In the genomic region with DNA sequence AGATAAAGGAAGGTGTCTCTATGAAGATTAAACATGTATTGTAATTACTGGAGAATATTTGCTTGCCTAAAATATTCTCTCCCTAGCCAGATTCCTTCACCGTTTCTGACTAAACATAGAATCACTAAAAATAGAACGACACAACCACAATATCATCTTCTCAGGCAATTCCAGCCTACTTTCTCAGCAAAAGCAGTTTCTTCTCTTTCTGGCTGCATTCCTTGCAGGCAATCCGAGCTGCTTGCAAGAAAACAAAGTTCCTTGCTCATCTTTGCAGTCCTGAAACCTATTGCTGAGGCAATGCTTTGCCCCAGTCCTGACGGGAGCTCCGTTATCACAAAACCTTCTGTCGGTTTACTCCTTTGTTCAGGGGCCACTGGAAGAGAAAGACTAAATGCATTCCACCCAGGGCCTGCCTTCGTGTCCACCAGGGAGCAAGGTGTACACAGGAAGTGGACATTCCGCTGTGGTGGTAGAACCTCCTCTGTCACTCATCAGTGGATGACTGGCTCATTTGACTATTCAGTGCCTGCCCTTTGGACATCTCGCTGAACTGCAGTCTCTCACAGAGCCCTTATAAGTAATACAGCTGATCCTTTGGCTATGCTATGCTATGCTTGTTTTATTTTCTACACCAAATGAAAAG, we compare ENCODE assay signal across 15 cellular contexts.
DNase-seq lines count a peak whose midpoint lies in the region; ATAC-seq and TF ChIP-seq lines count a peak whose summit lies in the region.
"Had no signal": no experiment of that assay in that cellular context is flagged by ENCODE, and none has a peak within 500 bp of the region (broad histone marks: within the 10 kb centered on the region; RNA-seq: fewer than 3 reads in every experiment).

No MANE protein-coding gene starts in this region.

- whole genome bisulfite sequencing in SK-N-SH (ENCODE audit: low lambda C conversion rate): 60% methylated on average over 8 of the region's 9 CpGs

- H3F3A ChIP-seq in SK-N-SH (replicated peaks; ENCODE audit: insufficient read depth): peaks cover 7% of the 10 kb centered on the region

- no peaks in the 10 kb centered on the region for H3K36me3 ChIP-seq in SK-N-SH (replicated peaks in 1 of 2; ENCODE audit: control insufficient read depth in 1 of 2, insufficient read depth in 2 of 2, low read length in 1 of 2)

- no peak for TF ChIP-seq CTCF in SK-N-SH (IDR thresholded peaks at IDR 0.05)

- H3K4me2 ChIP-seq in SK-N-SH: peak overlapping the region; percentile 68

- TF ChIP-seq EP300 in SK-N-SH (IDR thresholded peaks at IDR 0.05; ENCODE audit: borderline replicate concordance in 1 of 2, low read depth in 1 of 2, low read length in 1 of 2): no peak

- H3K27ac ChIP-seq in SK-N-SH (ENCODE audit: low read depth in 2 of 2, low read length in 1 of 2): peak overlapping the region; percentile 33 to 39; a peak in 3 of 4 replicates

- no peaks in the 10 kb centered on the region for H4K20me1 ChIP-seq in SK-N-SH (ENCODE audit: insufficient read depth)

- H3K4me1 Mint-ChIP-seq in activated CD4-positive, alpha-beta T cell treated with anti-CD3 and anti-CD28 coated beads for 36 hours: no peaks in the 10 kb centered on the region
- H3K4me1 Mint-ChIP-seq: naive thymus-derived CD8-positive, alpha-beta T cell had no signal

- H3K9me2 ChIP-seq in SK-N-SH: no peaks in the 10 kb centered on the region

- no peak overlapping the region for H3K27ac Mint-ChIP-seq in activated CD4-positive, alpha-beta T cell treated with anti-CD3 and anti-CD28 coated beads for 36 hours

- intact Hi-C loops in Right ventricle myocardium superior (cut with DNase I): no loop called here
- intact Hi-C loops in activated CD4-positive, alpha-beta T cell treated with anti-CD3 and anti-CD28 coated beads for 36 hours (cut with DNase I, micrococcal nuclease): no loop called here

- H3K4me3 Mint-ChIP-seq in activated CD4-positive, alpha-beta T cell treated with anti-CD3 and anti-CD28 coated beads for 36 hours: no peak overlapping the region
- H3K4me3 Mint-ChIP-seq: naive thymus-derived CD8-positive, alpha-beta T cell had no signal

- TF ChIP-seq RAD21 in SK-N-SH (IDR thresholded peaks at IDR 0.05; ENCODE audit: low read length): no peak

- no peaks in the 10 kb centered on the region for H3K9me3 ChIP-seq in SK-N-SH

- no peaks in the 10 kb centered on the region for H3K36me3 Mint-ChIP-seq in activated CD4-positive, alpha-beta T cell treated with anti-CD3 and anti-CD28 coated beads for 36 hours (ENCODE audit: low read depth)
- H3K36me3 Mint-ChIP-seq: naive thymus-derived CD8-positive, alpha-beta T cell had no signal

- H3K9me3 Mint-ChIP-seq in activated CD4-positive, alpha-beta T cell treated with anti-CD3 and anti-CD28 coated beads for 36 hours (ENCODE audit: low read depth): no peaks in the 10 kb centered on the region

- no peak overlapping the region for H2AFZ ChIP-seq in SK-N-SH (ENCODE audit: low read depth)

- H3K27me3 ChIP-seq in SK-N-SH (ENCODE audit: insufficient read depth): no peaks in the 10 kb centered on the region
- H3K27me3 ChIP-seq: dorsolateral prefrontal cortex had no signal

- ATAC-seq in Right ventricle myocardium superior (ENCODE audit: poor library complexity): peak; percentile 89
- ATAC-seq in activated CD4-positive, alpha-beta T cell treated with anti-CD3 and anti-CD28 coated beads for 36 hours: no peak
- no peak for ATAC-seq in GM18868 (IDR thresholded peaks at IDR 0.05; ENCODE audit: unreplicated experiment)
- ATAC-seq in HG03469 (IDR thresholded peaks at IDR 0.05; ENCODE audit: unreplicated experiment): no peak
- ATAC-seq: naive thymus-derived CD8-positive, alpha-beta T cell had no signal

- CTCF ChIA-PET in SK-N-SH (lab: Yijun Ruan, JAX): no interaction called here
- CTCF ChIA-PET in activated CD4-positive, alpha-beta T cell treated with anti-CD3 and anti-CD28 coated beads for 36 hours (lab: Charles Lee): no interaction called here

- peak; percentile 66 for DNase-seq in GM03348 (ENCODE audit: low spot score)
- no peak for DNase-seq in SK-N-SH
- DNase-seq in Right ventricle myocardium superior: no peak
- peak; percentile 10 for DNase-seq in non-pigmented ciliary epithelial cell (ENCODE audit: low read depth)
- DNase-seq in mucosa of gallbladder (ENCODE audit: low spot score): no peak
- no peak for DNase-seq in activated CD4-positive, alpha-beta T cell treated with anti-CD3 and anti-CD28 coated beads for 36 hours
- DNase-seq: activated CD4-positive, alpha-beta T cell treated with anti-CD3 and anti-CD28 coated beads for 1 hour; activated effector memory CD4-positive, alpha-beta T cell treated with Interleukin-2 at 50 U/mL for 16 hours; naive thymus-derived CD8-positive, alpha-beta T cell; NCI-H345; SIG-M5; stimulated activated CD4-positive, alpha-beta T cell treated with anti-CD3 and anti-CD28 coated beads, Interleukin-4, amount 100 ng/mL, for 24 hours had no signal

- H3K9ac ChIP-seq in SK-N-SH: no peak overlapping the region

- H3K27me3 Mint-ChIP-seq in activated CD4-positive, alpha-beta T cell treated with anti-CD3 and anti-CD28 coated beads for 36 hours: no peaks in the 10 kb centered on the region

- H3K4me3 ChIP-seq in SK-N-SH (ENCODE audit: low read depth in 2 of 2, low read length in 1 of 2): no peak overlapping the region; a peak in 1 of 4 replicates

- POLR2A ChIA-PET in SK-N-SH (lab: Yijun Ruan, JAX): no interaction called here
- POLR2A ChIA-PET in activated CD4-positive, alpha-beta T cell treated with anti-CD3 and anti-CD28 coated beads for 36 hours (lab: Charles Lee): no interaction called here

- H3K79me2 ChIP-seq in SK-N-SH (ENCODE audit: insufficient read depth): no peaks in the 10 kb centered on the region

- peaks cover 0 to 3% of the 10 kb centered on the region in 2 experiments; a peak in 1 of 4 replicates for H3K4me1 ChIP-seq in SK-N-SH (ENCODE audit: control insufficient read depth in 1 of 2, insufficient read depth in 2 of 2, low read depth in 1 of 2, low read length in 1 of 2)

TF ChIP-seq in SK-N-SH, 30 proteins besides CTCF, POLR2A, EP300 and RAD21:
- no peak for TF ChIP-seq GATA2 (CRISPR knock-in tag; IDR thresholded peaks at IDR 0.05)
- TF ChIP-seq, protein P1, sequence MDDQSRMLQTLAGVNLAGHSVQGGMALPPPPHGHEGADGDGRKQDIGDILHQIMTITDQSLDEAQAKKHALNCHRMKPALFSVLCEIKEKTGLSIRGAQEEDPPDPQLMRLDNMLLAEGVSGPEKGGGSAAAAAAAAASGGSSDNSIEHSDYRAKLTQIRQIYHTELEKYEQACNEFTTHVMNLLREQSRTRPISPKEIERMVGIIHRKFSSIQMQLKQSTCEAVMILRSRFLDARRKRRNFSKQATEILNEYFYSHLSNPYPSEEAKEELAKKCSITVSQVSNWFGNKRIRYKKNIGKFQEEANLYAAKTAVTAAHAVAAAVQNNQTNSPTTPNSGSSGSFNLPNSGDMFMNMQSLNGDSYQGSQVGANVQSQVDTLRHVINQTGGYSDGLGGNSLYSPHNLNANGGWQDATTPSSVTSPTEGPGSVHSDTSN (IDR thresholded peaks at IDR 0.05): 0 out of 2 replicates have a peak, but pooled peaks have one; percentile 4
- peak; percentile 70; the same call in 1 of the 2 replicates for TF ChIP-seq MEF2A (IDR thresholded peaks at IDR 0.05; ENCODE audit: borderline replicate concordance, low read depth)
- no peak for TF ChIP-seq NRF1 (IDR thresholded peaks at IDR 0.05; ENCODE audit: low read depth, low read length)

Comparison
In these comparisons a context has a peak if more than half of its experiments do, and no peak if none do; other contexts are left out.
1. DNase-seq: peak in GM03348 (single experiment) and non-pigmented ciliary epithelial cell (single experiment); none in SK-N-SH (single experiment), Right ventricle myocardium superior (single experiment), mucosa of gallbladder (single experiment) and activated CD4-positive, alpha-beta T cell treated with anti-CD3 and anti-CD28 coated beads for 36 hours (single experiment).